Comparison of ENCODE assay signal across 8 cellular contexts in genomic region chr2:241317391-241317790, GRCh38. TPM values are rescaled to one million over a fixed set of nuclear protein-coding genes. Genes with fewer than 3 reads are reported as not detected.
DNase-seq lines count a peak whose midpoint lies in the region; ATAC-seq, FAIRE-seq and TF ChIP-seq lines count a peak whose summit lies in the region.

No MANE protein-coding gene starts in this region.

- intact Hi-C loops in lower lobe of right lung (cut with DNase I) = no loop called here

- 44% methylated on average over 4 of the region's 4 CpGs for WGBS in A549 (ENCODE audit: missing lambda C conversion rate)

- H3K27ac Mint-ChIP-seq in activated naive CD8-positive, alpha-beta T cell treated with anti-CD3 and anti-CD28 coated beads, Interleukin-2, amount 50 U/mL, for 24 hours = peak overlapping the region; percentile 100

- FAIRE-seq in A549 (lab: Jason Lieb, UNC) = no peak

- TF ChIP-seq CTCF in A549 (IDR thresholded peaks at IDR 0.05) = no peak
- no peak for TF ChIP-seq CTCF in HFF-Myc (IDR thresholded peaks at IDR 0.05; ENCODE audit: low read depth, low read length, missing control alignments)
- TF ChIP-seq CTCF in lower lobe of right lung (IDR thresholded peaks at IDR 0.05) = no peak

- peak overlapping the region; percentile 99 to 100 for H3K27ac ChIP-seq in A549
- H3K27ac ChIP-seq in lower lobe of right lung = peak overlapping the region; percentile 98

- POLR2A ChIA-PET in A549 (lab: Yijun Ruan, JAX) = no interaction called here

- peaks cover 75% of the 10 kb centered on the region for H3K4me1 Mint-ChIP-seq in activated naive CD8-positive, alpha-beta T cell treated with anti-CD3 and anti-CD28 coated beads, Interleukin-2, amount 50 U/mL, for 24 hours

- peak overlapping the region; percentile 93 for H3K4me3 Mint-ChIP-seq in activated naive CD8-positive, alpha-beta T cell treated with anti-CD3 and anti-CD28 coated beads, Interleukin-2, amount 50 U/mL, for 24 hours

- peaks cover 53% of the 10 kb centered on the region for H3K36me3 Mint-ChIP-seq in activated naive CD8-positive, alpha-beta T cell treated with anti-CD3 and anti-CD28 coated beads, Interleukin-2, amount 50 U/mL, for 24 hours (ENCODE audit: low read depth)

- H3K36me3 ChIP-seq in lower lobe of right lung = no peaks in the 10 kb centered on the region

- TF ChIP-seq EP300 in A549 (IDR thresholded peaks at IDR 0.05) = no peak

- DNase-seq in A549 (ENCODE audit: low read depth in 1 of 2, low spot score in 1 of 2) = no peak
- DNase-seq in HFF-Myc (ENCODE audit: extremely low read depth, low read depth) = no peak
- no peak for DNase-seq in activated naive CD8-positive, alpha-beta T cell treated with anti-CD3 and anti-CD28 coated beads, Interleukin-2, amount 50 U/mL, for 24 hours
- DNase-seq in lower lobe of right lung = no peak
- DNase-seq in HuH-7.5 (ENCODE audit: low spot score) = no peak
- DNase-seq in NCI-H2029 treated with DMSO at 0.1 percent for 48 hours (lab: John Stamatoyannopoulos, UW) = no peak

- no peaks in the 10 kb centered on the region for H3K27me3 ChIP-seq in lower lobe of right lung (ENCODE audit: low read depth)

- H3K4me1 ChIP-seq in A549 (peaks cover 65% of the 10 kb centered on the region), lower lobe of right lung (peaks cover 75% of the 10 kb centered on the region)

- peaks cover 2% of the 10 kb centered on the region for H3K27me3 Mint-ChIP-seq in activated naive CD8-positive, alpha-beta T cell treated with anti-CD3 and anti-CD28 coated beads, Interleukin-2, amount 50 U/mL, for 24 hours

- no peak for ATAC-seq in A549
- ATAC-seq in activated naive CD8-positive, alpha-beta T cell treated with anti-CD3 and anti-CD28 coated beads, Interleukin-2, amount 50 U/mL, for 24 hours = no peak
- ATAC-seq in lower lobe of right lung = no peak
- no peak for ATAC-seq in GM19035 (IDR thresholded peaks at IDR 0.05; ENCODE audit: unreplicated experiment)
- ATAC-seq in GM21360 (IDR thresholded peaks at IDR 0.05; ENCODE audit: unreplicated experiment) = no peak

- no peaks in the 10 kb centered on the region for H3K9me3 ChIP-seq in A549
- H3K9me3 ChIP-seq in lower lobe of right lung = no peaks in the 10 kb centered on the region

- CTCF ChIA-PET in A549 (lab: Yijun Ruan, JAX) = interaction anchor here (2.1 kb wide), 1 partner anchor 15 kb away, joined by 9 read pairs; no protein-coding TSS in a partner anchor

- TF ChIP-seq POLR2A in A549 (IDR thresholded peaks at IDR 0.05; ENCODE audit: low read length) = no peak

- H3K9me3 Mint-ChIP-seq in activated naive CD8-positive, alpha-beta T cell treated with anti-CD3 and anti-CD28 coated beads, Interleukin-2, amount 50 U/mL, for 24 hours = no peaks in the 10 kb centered on the region

- H3K4me3 ChIP-seq in A549 (peak overlapping the region; percentile 76), HFF-Myc (replicated peaks; ENCODE audit: low read depth, low read length) (peak overlapping the region; percentile 90), lower lobe of right lung (peak overlapping the region; percentile 93)

- peak overlapping the region; percentile 97 for H3K4me2 ChIP-seq in A549

- no peak for TF ChIP-seq RAD21 in A549 (conservative IDR thresholded peaks at IDR 0.05 in 1 of 2, IDR thresholded peaks at IDR 0.05 in 1 of 2)

TF ChIP-seq in A549, 52 proteins besides CTCF, POLR2A, EP300 and RAD21:
- TF ChIP-seq POLR2AphosphoS2 (conservative IDR thresholded peaks at IDR 0.05; ENCODE audit: low read length) = no peak
- TF ChIP-seq RFX5 (IDR thresholded peaks at IDR 0.05) = no peak
- TF ChIP-seq, protein P1, sequence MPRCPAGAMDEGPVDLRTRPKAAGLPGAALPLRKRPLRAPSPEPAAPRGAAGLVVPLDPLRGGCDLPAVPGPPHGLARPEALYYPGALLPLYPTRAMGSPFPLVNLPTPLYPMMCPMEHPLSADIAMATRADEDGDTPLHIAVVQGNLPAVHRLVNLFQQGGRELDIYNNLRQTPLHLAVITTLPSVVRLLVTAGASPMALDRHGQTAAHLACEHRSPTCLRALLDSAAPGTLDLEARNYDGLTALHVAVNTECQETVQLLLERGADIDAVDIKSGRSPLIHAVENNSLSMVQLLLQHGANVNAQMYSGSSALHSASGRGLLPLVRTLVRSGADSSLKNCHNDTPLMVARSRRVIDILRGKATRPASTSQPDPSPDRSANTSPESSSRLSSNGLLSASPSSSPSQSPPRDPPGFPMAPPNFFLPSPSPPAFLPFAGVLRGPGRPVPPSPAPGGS (IDR thresholded peaks at IDR 0.05) = no peak

RNA-seq across cellular contexts. Expression of gene SEPTIN2, which starts 1.7 kb away (rescaled TPM):
- 660 and 762 TPM in 2 replicates for polyA plus RNA-seq in A549 (2011; rRNA removed)
- polyA plus RNA-seq in A549 (2012; cell fraction: cytosol; rRNA removed) = 183 and 200 TPM in 2 replicates
- 107 and 190 TPM in 2 replicates for polyA plus RNA-seq in A549 (2012; cell fraction: nucleus; rRNA removed)
- polyA plus RNA-seq in A549 (2017; fragmentation: RNase III; extraction: RNeasy Plus Mini Kit Qiagen cat#74134 plus additional on column Dnase treatment) = 341 to 359 TPM (median 358 TPM) in 3 replicates
- polyA minus RNA-seq in A549 (2011; rRNA and poly(A)+ RNA removed) = 343 and 364 TPM in 2 replicates
- total RNA-seq in lower lobe of right lung = 255 TPM

RNA-seq across cellular contexts. Expression of gene HDLBP, which starts 1.9 kb away (rescaled TPM):
- polyA plus RNA-seq in A549 (2011; rRNA removed) (292 and 330 TPM in 2 replicates), A549 (2017; fragmentation: RNase III; extraction: RNeasy Plus Mini Kit Qiagen cat#74134 plus additional on column Dnase treatment) (237 to 256 TPM (median 248 TPM) in 3 replicates)
- 204 and 209 TPM in 2 replicates for polyA plus RNA-seq in A549 (2012; cell fraction: cytosol; rRNA removed)
- polyA plus RNA-seq in A549 (2012; cell fraction: nucleus; rRNA removed) = 276 and 324 TPM in 2 replicates
- polyA minus RNA-seq in A549 (2011; rRNA and poly(A)+ RNA removed) = 657 and 686 TPM in 2 replicates
- total RNA-seq in lower lobe of right lung = 387 TPM

RNA-seq across cellular contexts. Expression of gene FARP2, which starts 38.7 kb away (rescaled TPM):
- polyA plus RNA-seq in A549 (2011; rRNA removed) = 29.1 and 34.9 TPM in 2 replicates
- polyA plus RNA-seq in A549 (2012; cell fraction: cytosol; rRNA removed) = 12.5 and 16.1 TPM in 2 replicates
- polyA plus RNA-seq in A549 (2012; cell fraction: nucleus; rRNA removed) = 28.9 and 44.5 TPM in 2 replicates
- 16.0 to 18.8 TPM (median 17.0 TPM) in 3 replicates for polyA plus RNA-seq in A549 (2017; fragmentation: RNase III; extraction: RNeasy Plus Mini Kit Qiagen cat#74134 plus additional on column Dnase treatment)
- polyA minus RNA-seq in A549 (2011; rRNA and poly(A)+ RNA removed) = 61.8 and 62.5 TPM in 2 replicates
- total RNA-seq in lower lobe of right lung = 42.4 TPM
